ENCODE assay signal across 24 cellular contexts in genomic region chr6:86456786-86457185, GRCh38.
"Had no signal": no experiment of that assay in that cellular context is flagged by ENCODE, and none has a peak within 500 bp of the region (broad histone marks: within the 10 kb centered on the region; RNA-seq: fewer than 3 reads in every experiment).

No MANE protein-coding gene starts in this region.

- FAIRE-seq: HepG2 had no signal

- H3K9me3 ChIP-seq: MG63, SK-N-SH had no signal

- H3K4me3 ChIP-seq: MG63 had no signal

- DNase-seq: IMR-90; Karpas-422; KG1; MG63; NCI-H1092; NCI-H1105 treated with DMSO at 0.1 percent for 48 hours; NCI-H1417 treated with DMSO at 0.1 percent for 48 hours; NCI-H146; NCI-H1694 treated with DMSO at 0.1 percent for 48 hours; NCI-H1930; NCI-H2081; NCI-H2107; NCI-H2227 treated with DMSO at 0.1 percent for 48 hours; NCI-H524; NCI-H526 treated with DMSO at 0.1 percent for 48 hours; NCI-H748 treated with DMSO at 0.1 percent for 48 hours; NK-92 treated with Interleukin-12 subunit alpha and Interleukin-12 subunit beta, amount 100 ng/mL, for 24 hours; PC-3; SHP77; SK-N-SH; SW 1271 had no signal

- H3K36me3 ChIP-seq: MG63 had no signal

- H3K27ac ChIP-seq: RWPE1 had no signal

- ATAC-seq: HepG2, Panc1, PC-3 had no signal

- H3K27me3 ChIP-seq: MG63 had no signal
